Comparison of ENCODE assay signal across 12 cellular contexts in the genomic region with DNA sequence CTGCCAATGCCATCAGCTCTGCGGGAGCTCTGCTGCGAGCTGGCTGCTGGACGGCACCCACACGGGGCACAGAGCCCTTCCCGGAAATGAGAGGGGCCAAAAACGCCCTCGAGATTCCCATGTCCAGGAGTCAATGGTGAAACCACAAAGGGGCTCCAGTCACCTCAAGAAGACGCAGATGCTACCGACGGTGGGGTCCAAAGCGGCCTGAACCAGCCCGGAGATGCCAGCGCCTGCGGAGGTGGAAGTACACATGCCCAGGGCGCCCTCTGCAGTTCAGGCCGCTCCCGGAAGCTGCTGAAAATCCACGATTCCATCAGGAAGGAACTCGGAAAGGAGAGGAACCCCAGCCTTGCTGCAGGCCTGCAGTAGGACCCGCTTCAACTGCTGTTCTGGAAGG.
DNase-seq lines count a peak whose midpoint lies in the region; ATAC-seq and TF ChIP-seq lines count a peak whose summit lies in the region.
"Had no signal": no experiment of that assay in that cellular context is flagged by ENCODE, and none has a peak within 500 bp of the region (broad histone marks: within the 10 kb centered on the region; RNA-seq: fewer than 3 reads in every experiment).

No MANE protein-coding gene starts in this region.

- CTCF ChIA-PET in Caco-2 (lab: Charles Lee): no interaction called here
- CTCF ChIA-PET in CD4-positive, alpha-beta memory T cell (lab: Charles Lee; ENCODE audit: partially characterized antibody): no interaction called here

- H3K27me3 ChIP-seq in right atrium auricular region: no peaks in the 10 kb centered on the region
- no peaks in the 10 kb centered on the region for H3K27me3 ChIP-seq in iPS-15b (ENCODE audit: control insufficient read depth, insufficient read depth, low read length)
- no peaks in the 10 kb centered on the region for H3K27me3 ChIP-seq in Caco-2 (replicated peaks; ENCODE audit: control insufficient read depth, insufficient read depth, low read length)
- H3K27me3 ChIP-seq in CD4-positive, alpha-beta memory T cell (ENCODE audit: insufficient read depth, low read length): no peaks in the 10 kb centered on the region

- peaks cover 10% of the 10 kb centered on the region for H3K9me3 Mint-ChIP-seq in Caco-2 (ENCODE audit: unreplicated experiment)
- no peaks in the 10 kb centered on the region for H3K9me3 Mint-ChIP-seq in CD4-positive, alpha-beta memory T cell
- H3K9me3 Mint-ChIP-seq: T-helper 1 cell treated with Interleukin-12 subunit alpha and Interleukin-12 subunit beta and Interleukin-4 antibody, amounts not matched to agents 30 μg/mL and 1 μg/mL, for 36 hours had no signal

- in situ Hi-C loops in astrocyte of the cerebellum (cut with HindIII; ENCODE audit: low sequenced_read_pairs): no loop called here

- no peaks in the 10 kb centered on the region for H3K27me3 Mint-ChIP-seq in Caco-2 (ENCODE audit: insufficient read depth, unreplicated experiment)
- peaks cover 4 to 12% of the 10 kb centered on the region in 2 donors for H3K27me3 Mint-ChIP-seq in CD4-positive, alpha-beta memory T cell

- H3K9me3 ChIP-seq in right atrium auricular region (no peaks in the 10 kb centered on the region), iPS-15b (ENCODE audit: control insufficient read depth, insufficient read depth, low read length) (no peaks in the 10 kb centered on the region), Caco-2 (no peaks in the 10 kb centered on the region)
- H3K9me3 ChIP-seq in CD4-positive, alpha-beta memory T cell (ENCODE audit: control insufficient read depth in 1 of 2, low read length in 2 of 2): no peaks in the 10 kb centered on the region
- H3K9me3 ChIP-seq: gastroesophageal sphincter had no signal

- BruUV-seq in Caco-2 (replicated peaks; lab: Mats Ljungman, UMichigan): no TSS peak

- no peak overlapping the region for H3K4me3 Mint-ChIP-seq in Caco-2 (ENCODE audit: unreplicated experiment)
- no peak overlapping the region for H3K4me3 Mint-ChIP-seq in CD4-positive, alpha-beta memory T cell
- H3K4me3 Mint-ChIP-seq: T-helper 1 cell treated with Interleukin-12 subunit alpha and Interleukin-12 subunit beta and Interleukin-4 antibody, amounts not matched to agents 30 μg/mL and 1 μg/mL, for 36 hours had no signal

- H3K36me3 ChIP-seq in right atrium auricular region: no peaks in the 10 kb centered on the region
- H3K36me3 ChIP-seq in iPS-15b (ENCODE audit: control insufficient read depth, insufficient read depth, low read length): no peaks in the 10 kb centered on the region
- H3K36me3 ChIP-seq in Caco-2 (ENCODE audit: control insufficient read depth, insufficient read depth, low read length): no peaks in the 10 kb centered on the region
- no peaks in the 10 kb centered on the region for H3K36me3 ChIP-seq in CD4-positive, alpha-beta memory T cell (ENCODE audit: insufficient read depth, low read length)
- H3K36me3 ChIP-seq: gastroesophageal sphincter had no signal

- peak in 1 of 2 donors; percentile 51 for TF ChIP-seq CTCF in right atrium auricular region (IDR thresholded peaks at IDR 0.05)
- TF ChIP-seq CTCF in astrocyte of the cerebellum (IDR thresholded peaks at IDR 0.05; ENCODE audit: low read depth, low read length, missing control alignments): peak; percentile 14
- peak in 1 of 2 experiments; percentile 2 for TF ChIP-seq CTCF in Caco-2 (IDR thresholded peaks at IDR 0.05; ENCODE audit: insufficient read depth in 1 of 2, low read depth in 1 of 2, low read length in 1 of 2, severe bottlenecking in 1 of 2, unreplicated experiment in 1 of 2)

- no peaks in the 10 kb centered on the region for H3K36me3 Mint-ChIP-seq in Caco-2 (ENCODE audit: insufficient read depth, unreplicated experiment)
- peaks cover 0 to 3% of the 10 kb centered on the region in 2 donors for H3K36me3 Mint-ChIP-seq in CD4-positive, alpha-beta memory T cell

- H3K27ac ChIP-seq in right atrium auricular region: no peak overlapping the region
- H3K27ac ChIP-seq in CD4-positive, alpha-beta memory T cell (ENCODE audit: low read depth, low read length): no peak overlapping the region
- H3K27ac ChIP-seq: gastroesophageal sphincter had no signal

- POLR2A ChIA-PET in Caco-2 (lab: Charles Lee): no interaction called here
- POLR2A ChIA-PET in CD4-positive, alpha-beta memory T cell (lab: Charles Lee; ENCODE audit: partially characterized antibody): no interaction called here

- intact Hi-C loops in Right ventricle myocardium superior (cut with DNase I) (no loop called here), Caco-2 (cut with micrococcal nuclease; ENCODE audit: unreplicated experiment) (no loop called here)
- intact Hi-C loops in CD4-positive, alpha-beta memory T cell (cut with micrococcal nuclease): no loop called here

- no peaks in the 10 kb centered on the region for H3K4me1 Mint-ChIP-seq in Caco-2 (ENCODE audit: low read depth, unreplicated experiment)
- no peaks in the 10 kb centered on the region for H3K4me1 Mint-ChIP-seq in CD4-positive, alpha-beta memory T cell

- no peaks in the 10 kb centered on the region for H3K4me1 ChIP-seq in right atrium auricular region
- peaks cover 2% of the 10 kb centered on the region for H3K4me1 ChIP-seq in iPS-15b (ENCODE audit: control insufficient read depth, insufficient read depth, low read length)
- H3K4me1 ChIP-seq in Caco-2: peaks cover under 1% of the 10 kb centered on the region; the same call in 1 of the 2 replicates
- H3K4me1 ChIP-seq in CD4-positive, alpha-beta memory T cell (ENCODE audit: insufficient read depth, low read length): no peaks in the 10 kb centered on the region
- H3K4me1 ChIP-seq: gastroesophageal sphincter had no signal

- no peak overlapping the region for H3K27ac Mint-ChIP-seq in Caco-2 (ENCODE audit: unreplicated experiment)
- H3K27ac Mint-ChIP-seq in CD4-positive, alpha-beta memory T cell: no peak overlapping the region
- H3K27ac Mint-ChIP-seq: T-helper 1 cell treated with Interleukin-12 subunit alpha and Interleukin-12 subunit beta and Interleukin-4 antibody, amounts not matched to agents 30 μg/mL and 1 μg/mL, for 36 hours had no signal

- H3K4me3 ChIP-seq in right atrium auricular region: no peak overlapping the region
- H3K4me3 ChIP-seq in astrocyte of the cerebellum (ENCODE audit: low read depth, low read length): no peak overlapping the region
- H3K4me3 ChIP-seq in iPS-15b (ENCODE audit: low read depth, low read length): no peak overlapping the region
- no peak overlapping the region for H3K4me3 ChIP-seq in Caco-2 (ENCODE audit: low read depth, low read length)
- H3K4me3 ChIP-seq in CD4-positive, alpha-beta memory T cell (ENCODE audit: low read length in 2 of 2): no peak overlapping the region
- H3K4me3 ChIP-seq: gastroesophageal sphincter had no signal

- ATAC-seq in Right ventricle myocardium superior (ENCODE audit: poor library complexity): no peak
- ATAC-seq in HG03439 (IDR thresholded peaks at IDR 0.05; ENCODE audit: unreplicated experiment): no peak
- ATAC-seq: gastroesophageal sphincter had no signal

- DNase-seq in Right ventricle myocardium superior (peak; percentile 59), right atrium auricular region (ENCODE audit: low spot score) (no peak), astrocyte of the cerebellum (ENCODE audit: low read depth) (no peak), Caco-2 (no peak)
- no peak for DNase-seq in effector CD4-positive, alpha-beta T cell
- DNase-seq in CD4-positive, alpha-beta memory T cell: no peak
- DNase-seq: activated CD8-positive, alpha-beta memory T cell treated with anti-CD3 and anti-CD28 coated beads, Interleukin-2, amount 50 U/mL, for 4 hours; NCI-H524 had no signal

- peak overlapping the region; percentile 8 for H3K9ac ChIP-seq in iPS-15b (ENCODE audit: low read depth, low read length)
